Comparison of ENCODE assay signal across 8 cellular contexts in the genomic region with DNA sequence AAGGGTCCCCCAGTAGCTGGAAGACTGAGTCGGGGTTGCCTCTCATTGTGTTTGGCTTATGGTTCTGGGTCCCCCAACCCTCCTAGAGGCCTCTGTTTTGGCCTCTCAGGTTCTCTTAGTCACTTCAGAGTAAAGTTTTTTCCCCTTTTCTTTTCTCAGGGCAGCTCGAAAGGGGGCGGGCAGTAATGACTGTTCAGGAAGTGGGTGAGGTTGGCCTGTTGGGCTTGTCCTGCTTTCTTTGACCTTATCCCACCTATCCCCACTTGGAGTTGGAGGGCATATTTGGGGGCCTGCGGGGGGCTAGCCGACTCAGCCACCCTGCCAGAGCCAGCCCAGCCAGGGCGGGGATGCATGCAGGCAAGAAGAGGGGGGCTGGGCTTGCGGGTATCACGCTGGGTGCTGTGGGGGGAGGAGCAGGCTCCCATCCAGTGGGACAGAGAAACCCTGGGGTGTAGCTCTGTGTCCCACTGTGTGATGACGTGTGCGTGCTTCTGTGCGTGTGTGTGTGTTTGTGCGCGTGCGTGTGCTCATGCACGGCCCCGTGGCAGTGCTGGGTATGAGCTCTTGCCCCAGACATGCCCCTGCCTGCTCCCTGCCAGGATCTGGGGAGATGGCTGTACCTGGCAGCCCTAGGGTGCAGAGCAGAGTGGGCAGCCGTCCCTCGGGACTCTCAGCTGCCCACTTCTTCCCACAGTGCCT. TPM values are rescaled to one million over a fixed set of nuclear protein-coding genes. Genes with fewer than 3 reads are reported as not detected.
DNase-seq lines count a peak whose midpoint lies in the region; ATAC-seq and TF ChIP-seq lines count a peak whose summit lies in the region.

No MANE protein-coding gene starts in this region.

- H3K27me3 ChIP-seq in BLaER1 treated with 17β-estradiol and CSF1 and Interleukin-3, amounts not matched to agents 10 nM and 100 nM = no peaks in the 10 kb centered on the region
- no peaks in the 10 kb centered on the region for H3K27me3 ChIP-seq in mesendoderm (ENCODE audit: insufficient read depth, low read length, poor library complexity)

- WGBS in mesendoderm (ENCODE audit: extremely low coverage, insufficient coverage, low lambda C conversion rate) = no CpG with 5 or more reads among the region's 18 CpGs

- peaks cover 7% of the 10 kb centered on the region for H3K79me1 ChIP-seq in mesendoderm (ENCODE audit: low read length)

- H3K27ac ChIP-seq in BLaER1 treated with 17β-estradiol and CSF1 and Interleukin-3, amounts not matched to agents 10 nM and 100 nM = peak overlapping the region; percentile 76 to 99 (median 91)
- H3K27ac ChIP-seq in mesendoderm (ENCODE audit: low read depth, low read length) = no peak overlapping the region

- no peak overlapping the region for H4K8ac ChIP-seq in mesendoderm (ENCODE audit: low read depth, low read length)

- peak overlapping the region; percentile 61 to 86 (median 72) for H3K4me3 ChIP-seq in BLaER1 treated with 17β-estradiol and CSF1 and Interleukin-3, amounts not matched to agents 10 nM and 100 nM
- peak overlapping the region; percentile 69 for H3K4me3 ChIP-seq in WI38 (ENCODE audit: low read depth, low read length)
- H3K4me3 ChIP-seq in choroid plexus epithelial cell (ENCODE audit: low read depth, low read length) = peak overlapping the region; percentile 64
- H3K4me3 ChIP-seq in mesendoderm (ENCODE audit: low read length) = no peak overlapping the region

- no peak overlapping the region for H3K4ac ChIP-seq in mesendoderm (ENCODE audit: low read depth, low read length)

- no peak for TF ChIP-seq CTCF in WI38 (IDR thresholded peaks at IDR 0.05; ENCODE audit: low read depth, low read length)
- no peak for TF ChIP-seq CTCF in choroid plexus epithelial cell (conservative IDR thresholded peaks at IDR 0.05; ENCODE audit: low read depth, low read length)

- H2BK120ac ChIP-seq in mesendoderm (ENCODE audit: low read depth, low read length) = no peak overlapping the region

- H3K79me2 ChIP-seq in mesendoderm (ENCODE audit: control insufficient read depth, insufficient read depth, low read length) = no peaks in the 10 kb centered on the region

- H3K56ac ChIP-seq in mesendoderm (ENCODE audit: low read length) = peak overlapping the region; percentile 76

- peaks cover 33 to 43% (median 39%) of the 10 kb centered on the region in 11 experiments for H3K36me3 ChIP-seq in BLaER1 treated with 17β-estradiol and CSF1 and Interleukin-3, amounts not matched to agents 10 nM and 100 nM
- peaks cover 2% of the 10 kb centered on the region for H3K36me3 ChIP-seq in mesendoderm (ENCODE audit: control insufficient read depth, insufficient read depth, low read length)

- no peak overlapping the region for H4K5ac ChIP-seq in mesendoderm (ENCODE audit: low read length)

- no peaks in the 10 kb centered on the region for H3K9me3 ChIP-seq in BLaER1 treated with 17β-estradiol and CSF1 and Interleukin-3, amounts not matched to agents 10 nM and 100 nM (replicated peaks in 1 of 11)

- no peak for ATAC-seq in GM19351 (IDR thresholded peaks at IDR 0.05; ENCODE audit: unreplicated experiment)
- ATAC-seq in HG03469 (IDR thresholded peaks at IDR 0.05; ENCODE audit: unreplicated experiment) = no peak

- no peak overlapping the region for H2AK5ac ChIP-seq in mesendoderm (ENCODE audit: low read length)

- no peak overlapping the region for H2BK15ac ChIP-seq in mesendoderm (replicated peaks; ENCODE audit: low read depth)

- no peak overlapping the region for H3K23ac ChIP-seq in mesendoderm (ENCODE audit: low read length)

- H3K9ac ChIP-seq in BLaER1 treated with 17β-estradiol and CSF1 and Interleukin-3, amounts not matched to agents 10 nM and 100 nM = peak overlapping the region; percentile 82 to 97 (median 90)
- peak overlapping the region; percentile 36 for H3K9ac ChIP-seq in mesendoderm (ENCODE audit: low read length)

- peaks cover 34 to 61% (median 46%) of the 10 kb centered on the region in 10 experiments for H3K4me1 ChIP-seq in BLaER1 treated with 17β-estradiol and CSF1 and Interleukin-3, amounts not matched to agents 10 nM and 100 nM
- peaks cover 2% of the 10 kb centered on the region for H3K4me1 ChIP-seq in mesendoderm (ENCODE audit: control insufficient read depth, low read depth, low read length)

- no peak overlapping the region for H3K18ac ChIP-seq in mesendoderm (ENCODE audit: low read length)

- peak; percentile 89 for DNase-seq in HT1080 (ENCODE audit: low read depth)
- peak; percentile 91 for DNase-seq in choroid plexus epithelial cell (ENCODE audit: low read depth)
- no peak for DNase-seq in mesendoderm
- peak; percentile 55 to 71 (median 58) for DNase-seq in stimulated activated naive CD4-positive, alpha-beta T cell (lab: John Stamatoyannopoulos, UW)

- H4K20me1 ChIP-seq in BLaER1 treated with 17β-estradiol and CSF1 and Interleukin-3, amounts not matched to agents 10 nM and 100 nM = peaks cover 0 to 44% (median 10%) of the 10 kb centered on the region in 11 experiments; a peak in 13 of 22 replicates

- H3K4me2 ChIP-seq in BLaER1 treated with 17β-estradiol and CSF1 and Interleukin-3, amounts not matched to agents 10 nM and 100 nM = peak overlapping the region; percentile 92 to 100 (median 99)
- no peak overlapping the region for H3K4me2 ChIP-seq in mesendoderm (ENCODE audit: low read length)

- H2BK5ac ChIP-seq in mesendoderm (ENCODE audit: low read length) = no peak overlapping the region

RNA-seq across cellular contexts. Expression of gene CIC, which starts 1.4 kb away (rescaled TPM):
- total RNA-seq in HT1080 (2014; rRNA removed; shearing (Covaris generic)) = 12.0 and 22.6 TPM in 2 replicates
- 19.0 and 21.5 TPM in 2 replicates for polyA plus RNA-seq in HT1080 (2015; cell fraction: cytosol; rRNA removed)
- 51.0 and 53.3 TPM in 2 replicates for polyA plus RNA-seq in HT1080 (2015; cell fraction: nucleus; rRNA removed)
- 21.7 TPM for polyA plus RNA-seq in mesendoderm (2013, experiment 1 of 2)
- 22.2 TPM for polyA plus RNA-seq in mesendoderm (2013, experiment 2 of 2)

RNA-seq across cellular contexts. Expression of gene ERF, which starts 15.6 kb away (rescaled TPM):
- 73.0 and 102 TPM in 2 replicates for total RNA-seq in HT1080 (2014; rRNA removed; shearing (Covaris generic))
- polyA plus RNA-seq in HT1080 (2015; cell fraction: cytosol; rRNA removed) = 70.3 and 81.1 TPM in 2 replicates
- polyA plus RNA-seq in HT1080 (2015; cell fraction: nucleus; rRNA removed) = 126 and 550 TPM in 2 replicates
- 42.7 TPM for polyA plus RNA-seq in mesendoderm (2013, experiment 1 of 2)
- 42.7 TPM for polyA plus RNA-seq in mesendoderm (2013, experiment 2 of 2)

RNA-seq across cellular contexts. Expression of gene GSK3A, which starts 28.1 kb away (rescaled TPM):
- total RNA-seq in HT1080 (2014; rRNA removed; shearing (Covaris generic)) = 25.6 and 32.8 TPM in 2 replicates
- 73.7 and 82.7 TPM in 2 replicates for polyA plus RNA-seq in HT1080 (2015; cell fraction: cytosol; rRNA removed)
- 51.2 and 53.8 TPM in 2 replicates for polyA plus RNA-seq in HT1080 (2015; cell fraction: nucleus; rRNA removed)
- polyA plus RNA-seq in mesendoderm (2013, experiment 1 of 2) = 71.8 TPM
- polyA plus RNA-seq in mesendoderm (2013, experiment 2 of 2) = 66.5 TPM

RNA-seq across cellular contexts. Expression of gene PRR19, which starts 31.4 kb away (rescaled TPM):
- 1.2 and 2.8 TPM in 2 replicates for total RNA-seq in HT1080 (2014; rRNA removed; shearing (Covaris generic))
- 0.81 and 1.0 TPM in 2 replicates for polyA plus RNA-seq in HT1080 (2015; cell fraction: cytosol; rRNA removed)
- polyA plus RNA-seq in HT1080 (2015; cell fraction: nucleus; rRNA removed) = 0.61 and 1.1 TPM in 2 replicates
- polyA plus RNA-seq in mesendoderm (2013, experiment 1 of 2) = 4.3 TPM
- polyA plus RNA-seq in mesendoderm (2013, experiment 2 of 2) = 4.4 TPM

RNA-seq across cellular contexts. Expression of gene PAFAH1B3, which starts 31.9 kb away (rescaled TPM):
- 98.5 and 110 TPM in 2 replicates for total RNA-seq in HT1080 (2014; rRNA removed; shearing (Covaris generic))
- 36.9 and 43.7 TPM in 2 replicates for polyA plus RNA-seq in HT1080 (2015; cell fraction: cytosol; rRNA removed)
- 21.3 and 23.6 TPM in 2 replicates for polyA plus RNA-seq in HT1080 (2015; cell fraction: nucleus; rRNA removed)
- 81.4 TPM for polyA plus RNA-seq in mesendoderm (2013, experiment 1 of 2)
- 78.9 TPM for polyA plus RNA-seq in mesendoderm (2013, experiment 2 of 2)
